In genomic region chr17:78130439-78131101, GRCh38 we compare ENCODE assay signal across 9 cellular contexts. TPM values are rescaled to one million over a fixed set of nuclear protein-coding genes. Genes with fewer than 3 reads are reported as not detected.
DNase-seq lines count a peak whose midpoint lies in the region; ATAC-seq and TF ChIP-seq lines count a peak whose summit lies in the region.
"Had no signal": no experiment of that assay in that cellular context is flagged by ENCODE, and none has a peak within 500 bp of the region (broad histone marks: within the 10 kb centered on the region; RNA-seq: fewer than 3 reads in every experiment).

Gene TMC8, plus strand, starts transcription at chr17:78130771. Its CDS starts 818 bp downstream, at chr17:78131589.

- no peaks in the 10 kb centered on the region for H3K9me3 ChIP-seq in right lobe of liver
- no peaks in the 10 kb centered on the region for H3K9me3 ChIP-seq in thymus (ENCODE audit: control insufficient read depth)
- H3K9me3 ChIP-seq: pancreas had no signal

- H3K27me3 ChIP-seq in right lobe of liver (no peaks in the 10 kb centered on the region), thymus (ENCODE audit: control insufficient read depth, insufficient read depth) (no peaks in the 10 kb centered on the region)
- H3K27me3 ChIP-seq: pancreas had no signal

- TF ChIP-seq CTCF in GM20000 (IDR thresholded peaks at IDR 0.05; ENCODE audit: extremely low read depth, missing control alignments) (no peak), right lobe of liver (IDR thresholded peaks at IDR 0.05) (no peak)

- peak within 1 kb of the TSS in 2 of 3 donors; percentile 47 to 51 for H3K27ac ChIP-seq in right lobe of liver
- peak within 1 kb of the TSS; percentile 99 for H3K27ac ChIP-seq in thymus (ENCODE audit: low read depth)

- WGBS in right lobe of liver (ENCODE audit: insufficient coverage, low coverage, low lambda C conversion rate, missing lambda C conversion rate), result no CpG with 5 or more reads among the region's 10 CpGs
- 8% methylated on average over 10 of the region's 10 CpGs for WGBS in thymus

- H3K4me1 ChIP-seq in right lobe of liver (peaks cover 0 to 20% (median 2%) of the 10 kb centered on the region in 4 donors), thymus (ENCODE audit: control insufficient read depth, insufficient read depth, low read length) (peaks cover 51% of the 10 kb centered on the region)

- DNase-seq in GM20000 (ENCODE audit: low spot score), result peak; percentile 80
- peak; percentile 38 for DNase-seq in OCI-M1 (lab: John Stamatoyannopoulos, UW)
- peak; percentile 90 for DNase-seq in activated gamma-delta T cell treated with Interleukin-2 at 50 U/mL for 16 hours
- peak in 2 of 3 donors; percentile 44 to 65 for DNase-seq in right lobe of liver
- DNase-seq in NCI-H2171 treated with DMSO at 0.1 percent for 48 hours (lab: John Stamatoyannopoulos, UW), result no peak
- no peak for DNase-seq in AG20443 (ENCODE audit: low spot score)

- TF ChIP-seq POLR2A in right lobe of liver (IDR thresholded peaks at IDR 0.05), result no peak

- ATAC-seq in right lobe of liver (peak; percentile 25 to 38 (median 31)), HG03521 (IDR thresholded peaks at IDR 0.05; ENCODE audit: unreplicated experiment) (no peak)

- H3K4me3 ChIP-seq in right lobe of liver, result peak within 1 kb of the TSS; percentile 18 to 40 (median 23)
- H3K4me3 ChIP-seq in thymus (ENCODE audit: low read length), result peak within 1 kb of the TSS; percentile 93

- intact Hi-C loops in right lobe of liver (cut with DNase I), result no loop called here

- H3K36me3 ChIP-seq in right lobe of liver (no peaks in the 10 kb centered on the region), thymus (ENCODE audit: control insufficient read depth, insufficient read depth) (peaks cover 39% of the 10 kb centered on the region)
- H3K36me3 ChIP-seq: pancreas had no signal

RNA-seq across cellular contexts. Expression of gene TMC8, which starts in this region (rescaled TPM):
- 1 to 10 TPM; 2.4 to 7.2 (median 4.8) TPM for total RNA-seq in right lobe of liver
- polyA plus RNA-seq in thymus, result 196 TPM

Comparison
In these comparisons a context has a peak if more than half of its experiments do, and no peak if none do; other contexts are left out.
1. DNase-seq: peak in GM20000 (single experiment), OCI-M1 (single experiment), activated gamma-delta T cell treated with Interleukin-2 at 50 U/mL for 16 hours (single experiment) and right lobe of liver (2 of 3); none in NCI-H2171 treated with DMSO at 0.1 percent for 48 hours (single experiment) and AG20443 (single experiment).